ENCODE assay signal across 8 cellular contexts in the genomic region with DNA sequence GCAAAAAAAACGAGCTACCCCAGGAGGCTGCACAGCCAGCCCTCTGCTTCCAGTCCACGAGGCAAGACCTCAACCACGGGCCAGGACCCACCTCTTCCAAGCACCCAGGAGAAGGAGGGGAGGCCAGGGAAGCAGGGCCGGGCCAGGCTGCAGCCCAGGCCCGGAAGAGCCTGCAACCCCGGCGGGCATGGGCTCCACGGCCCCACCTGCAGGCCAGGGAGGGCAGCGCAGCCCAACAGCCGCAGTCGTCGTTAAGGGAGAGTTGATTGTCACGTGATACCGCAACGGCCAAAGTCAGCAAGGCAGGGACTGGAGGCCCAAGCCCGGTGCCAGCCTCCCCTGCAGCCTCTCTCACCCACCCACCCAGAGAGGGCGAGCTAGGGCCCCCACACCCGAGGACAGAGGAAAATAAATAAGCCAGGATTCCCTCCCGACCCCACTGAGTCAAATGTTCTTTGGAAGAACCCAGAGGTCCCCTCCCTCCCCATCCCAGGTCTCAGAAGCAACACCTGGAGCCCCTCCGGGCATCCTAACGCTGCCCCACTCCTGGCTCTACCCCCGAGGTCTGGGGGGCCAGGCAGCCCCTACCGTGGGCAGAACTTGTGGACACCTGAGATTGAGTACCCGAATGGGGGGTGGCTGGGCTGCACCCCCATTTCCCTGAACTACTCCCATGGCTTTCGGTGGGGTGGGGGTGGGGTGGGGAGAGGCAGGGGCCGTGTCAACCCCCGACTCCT. TPM values are rescaled to one million over a fixed set of nuclear protein-coding genes. Genes with fewer than 3 reads are reported as not detected.
A peak's percentile ranks its signal among the peaks of the same experiment; 100 is the strongest.
DNase-seq lines count a peak whose midpoint lies in the region; ATAC-seq, FAIRE-seq and TF ChIP-seq lines count a peak whose summit lies in the region.

No MANE protein-coding gene starts in this region.

- H3K9ac ChIP-seq in H1 (replicated peaks in 1 of 4; ENCODE audit: extremely low read depth in 1 of 4, low read depth in 3 of 4, low read length in 3 of 4) = no peak overlapping the region
- peak overlapping the region; percentile 43 for H3K9ac ChIP-seq in mucosa of stomach (ENCODE audit: low read length)

- no peak overlapping the region for H3K4ac ChIP-seq in H1 (replicated peaks; ENCODE audit: insufficient read length, low read depth, low read length)

- TF ChIP-seq EP300 in H1 (IDR thresholded peaks at IDR 0.05; ENCODE audit: borderline replicate concordance in 1 of 2, low read depth in 2 of 2, low read length in 2 of 2) = peak; percentile 21 to 68; a peak in 2 of 3 replicates

- H3K9me2 ChIP-seq in GM23338 (ENCODE audit: insufficient read depth) = no peaks in the 10 kb centered on the region

- H3K36me3 ChIP-seq in GM23338 (ENCODE audit: insufficient read depth) (no peaks in the 10 kb centered on the region), H1 (ENCODE audit: control insufficient read depth in 2 of 4, insufficient read depth in 4 of 4, low read length in 3 of 4) (no peaks in the 10 kb centered on the region), mucosa of stomach (ENCODE audit: control insufficient read depth, insufficient read depth, low read length) (no peaks in the 10 kb centered on the region)

- POLR2A ChIA-PET in H1 (lab: Charles Lee; ENCODE audit: partially characterized antibody) = interaction anchor here (0.9 to 2.2 kb wide), 2 partner anchors 10 to 13 kb away, joined by 4 to 7 read pairs; no protein-coding TSS in a partner anchor

- peak in 1 of 2 experiments; percentile 46; a peak in 2 of 4 replicates for TF ChIP-seq RAD21 in H1 (IDR thresholded peaks at IDR 0.05 in 1 of 2, conservative IDR thresholded peaks at IDR 0.05 in 1 of 2; ENCODE audit: low read depth in 2 of 2, low read length in 2 of 2)

- H2AFZ ChIP-seq in GM23338 (no peak overlapping the region), H1 (ENCODE audit: low read length) (no peak overlapping the region)

- H3K4me3 Mint-ChIP-seq in GM23338 = peak overlapping the region; percentile 49; the same call in 1 of the 3 replicates
- H3K4me3 Mint-ChIP-seq in stimulated activated naive B cell treated with anti-CD40 and anti-IgM and Interleukin-4, amounts not matched to agents 10 μg/mL and 1 μg/mL and 100 μg/mL, for 72 hours = peak overlapping the region; percentile 39 to 67

- H3K23ac ChIP-seq in H1 (ENCODE audit: insufficient read length) = no peak overlapping the region

- TF ChIP-seq POLR2A in H1 (IDR thresholded peaks at IDR 0.05; ENCODE audit: control extremely low read depth in 1 of 2, low read depth in 2 of 2, low read length in 2 of 2) = no peak

- no peak overlapping the region; the same call in 1 of the 2 replicates for H3K18ac ChIP-seq in H1 (ENCODE audit: extremely low read depth, low read length)

- no peak overlapping the region for H3K56ac ChIP-seq in H1 (replicated peaks; ENCODE audit: insufficient read length, low read depth, low read length)

- H3K27me3 ChIP-seq in GM23338 (ENCODE audit: insufficient read depth) = no peaks in the 10 kb centered on the region
- H3K27me3 ChIP-seq in H1 (replicated peaks in 1 of 4; ENCODE audit: control insufficient read depth in 3 of 4, extremely low read depth in 1 of 4, insufficient read depth in 3 of 4, low read length in 3 of 4) = no peaks in the 10 kb centered on the region
- H3K27me3 ChIP-seq in mucosa of stomach (ENCODE audit: control insufficient read depth, insufficient read depth, low read length) = peaks cover 2% of the 10 kb centered on the region

- H2BK120ac ChIP-seq in H1 (replicated peaks; ENCODE audit: low read depth, low read length) = no peak overlapping the region

- DNase-seq in AG20443 (ENCODE audit: low spot score) = peak; percentile 91
- peak; percentile 87 for DNase-seq in GM23338 (ENCODE audit: low spot score)
- DNase-seq in NOMO-1 treated with dmso at 0.1 percent for 144 hours (lab: John Stamatoyannopoulos, UW; ENCODE audit: unreplicated experiment) = peak; percentile 84
- peak; percentile 68 to 69 (median 68) for DNase-seq in activated CD8-positive, alpha-beta memory T cell treated with anti-CD3 and anti-CD28 coated beads for 48 hours (ENCODE audit: low read depth in 2 of 3, low spot score in 2 of 3)
- DNase-seq in H1 (ENCODE audit: low read depth in 1 of 2, low spot score in 2 of 2) = peak in 1 of 2 experiments; percentile 98
- peak; percentile 75 for DNase-seq in stimulated activated naive B cell treated with anti-CD40 and anti-IgM and Interleukin-4, amounts not matched to agents 10 μg/mL and 1 μg/mL and 100 μg/mL, for 72 hours

- H3F3A ChIP-seq in GM23338 (replicated peaks; ENCODE audit: low read depth) = peaks cover 25% of the 10 kb centered on the region

- H4K20me1 ChIP-seq in GM23338 (replicated peaks; ENCODE audit: insufficient read depth) (peaks cover 7% of the 10 kb centered on the region; the same call in 1 of the 2 replicates), H1 (replicated peaks in 1 of 2; ENCODE audit: control insufficient read depth in 1 of 2, insufficient read depth in 2 of 2, low read length in 2 of 2) (peaks cover 19 to 20% of the 10 kb centered on the region in 2 experiments)

- CTCF ChIA-PET in H1 (lab: Charles Lee; ENCODE audit: partially characterized antibody) = interaction anchor here (0.6 to 2.1 kb wide), 12 partner anchors 12 to 1430 kb away, joined by 3 to 5 read pairs (median 3); no protein-coding TSS in a partner anchor

- no peak overlapping the region for H3K4me3 ChIP-seq in GM23338
- no peak overlapping the region for H3K4me3 ChIP-seq in H1 (ENCODE audit: extremely low read depth in 1 of 4, insufficient read depth in 2 of 4, low read depth in 3 of 4, low read length in 4 of 4)
- H3K4me3 ChIP-seq in mucosa of stomach (ENCODE audit: low read length) = no peak overlapping the region

- peak overlapping the region; percentile 94 for H3K27ac Mint-ChIP-seq in GM23338
- peak overlapping the region; percentile 73 for H3K27ac Mint-ChIP-seq in stimulated activated naive B cell treated with anti-CD40 and anti-IgM and Interleukin-4, amounts not matched to agents 10 μg/mL and 1 μg/mL and 100 μg/mL, for 72 hours

- no peak overlapping the region for H3K27ac ChIP-seq in GM23338 (ENCODE audit: low read depth)
- H3K27ac ChIP-seq in H1 (ENCODE audit: low read depth, low read length) = no peak overlapping the region; the same call in 1 of the 2 replicates

- H3K4me1 ChIP-seq in GM23338 (ENCODE audit: insufficient read depth) = peaks cover 33% of the 10 kb centered on the region
- H3K4me1 ChIP-seq in H1 (replicated peaks in 1 of 4; ENCODE audit: control insufficient read depth in 3 of 4, insufficient read depth in 4 of 4, low read length in 3 of 4) = peaks cover 0 to 46% (median 37%) of the 10 kb centered on the region in 4 experiments; a peak in 6 of 7 replicates
- H3K4me1 ChIP-seq in mucosa of stomach (ENCODE audit: control insufficient read depth, insufficient read depth, low read length) = peaks cover 66% of the 10 kb centered on the region

- peak; percentile 79 to 88 for TF ChIP-seq CTCF in GM23338 (conservative IDR thresholded peaks at IDR 0.05; ENCODE audit: low read depth in 2 of 2)
- peak; percentile 91 to 96 (median 94) for TF ChIP-seq CTCF in H1 (IDR thresholded peaks at IDR 0.05; ENCODE audit: control extremely low read depth in 1 of 3, insufficient read depth in 1 of 3, low read depth in 1 of 3, low read length in 3 of 3)

- H3K4me2 ChIP-seq in GM23338 = peak overlapping the region; percentile 65; the same call in 1 of the 2 replicates
- H3K4me2 ChIP-seq in H1 (ENCODE audit: insufficient read depth in 1 of 2, low read depth in 2 of 2, low read length in 2 of 2) = no peak overlapping the region

- ATAC-seq in GM23338 (peak; percentile 8), GM18502 (IDR thresholded peaks at IDR 0.05; ENCODE audit: poor library complexity, unreplicated experiment) (no peak)
- peak; percentile 5 to 14 for ATAC-seq in stimulated activated naive B cell treated with anti-CD40 and anti-IgM and Interleukin-4, amounts not matched to agents 10 μg/mL and 1 μg/mL and 100 μg/mL, for 72 hours (replicated peaks)

- 40% methylated on average over 24 of the region's 27 CpGs; no CpG with 5 or more reads in 1 of the 2 experiments for WGBS in H1 (ENCODE audit: extremely low coverage in 1 of 2, insufficient coverage in 1 of 2, insufficient read length in 1 of 2, insufficient replicate concordance in 2 of 2, low coverage in 1 of 2, low lambda C conversion rate in 2 of 2, missing lambda C conversion rate in 1 of 2), 2 experiments

- no peak overlapping the region for H3K14ac ChIP-seq in H1 (ENCODE audit: insufficient read length)

- peaks cover 29% of the 10 kb centered on the region for H3K27me3 Mint-ChIP-seq in GM23338 (ENCODE audit: insufficient read depth, low read depth, poor library complexity)
- H3K27me3 Mint-ChIP-seq in stimulated activated naive B cell treated with anti-CD40 and anti-IgM and Interleukin-4, amounts not matched to agents 10 μg/mL and 1 μg/mL and 100 μg/mL, for 72 hours = no peaks in the 10 kb centered on the region

- H2BK20ac ChIP-seq in H1 (ENCODE audit: low read length) = no peak overlapping the region

- H4K8ac ChIP-seq in H1 (ENCODE audit: extremely low read depth, insufficient read depth, low read length) = peak overlapping the region; percentile 94; the same call in 1 of the 2 replicates

- H3K79me1 ChIP-seq in H1 (ENCODE audit: low read depth, low read length) = peaks cover 14% of the 10 kb centered on the region

- H2AK5ac ChIP-seq in H1 (ENCODE audit: low read depth, low read length) = no peak overlapping the region

- H2BK12ac ChIP-seq in H1 (ENCODE audit: low read depth, low read length) = no peak overlapping the region

- H4K5ac ChIP-seq in H1 (ENCODE audit: insufficient read length, low read depth, low read length) = peak overlapping the region; percentile 49

- H2BK5ac ChIP-seq in H1 (ENCODE audit: low read depth, low read length) = no peak overlapping the region

- H3K9me3 ChIP-seq in H1 (ENCODE audit: insufficient read depth in 2 of 2, low read depth in 1 of 2, low read length in 1 of 2) = no peaks in the 10 kb centered on the region
- H3K9me3 ChIP-seq in mucosa of stomach (ENCODE audit: control insufficient read depth, low read length) = no peaks in the 10 kb centered on the region

- peak; percentile 68 for FAIRE-seq in H1 (lab: Jason Lieb, UNC)

- H3K4me1 Mint-ChIP-seq in GM23338 = peaks cover 46% of the 10 kb centered on the region
- H3K4me1 Mint-ChIP-seq in stimulated activated naive B cell treated with anti-CD40 and anti-IgM and Interleukin-4, amounts not matched to agents 10 μg/mL and 1 μg/mL and 100 μg/mL, for 72 hours = peaks cover 36 to 87% of the 10 kb centered on the region in 2 donors

- H3K9me3 Mint-ChIP-seq in GM23338 = 0 out of 3 replicates have a peak, but pooled peaks cover 2% of the 10 kb centered on the region
- no peaks in the 10 kb centered on the region for H3K9me3 Mint-ChIP-seq in stimulated activated naive B cell treated with anti-CD40 and anti-IgM and Interleukin-4, amounts not matched to agents 10 μg/mL and 1 μg/mL and 100 μg/mL, for 72 hours

- H3K36me3 Mint-ChIP-seq in GM23338 (ENCODE audit: low read depth) = peaks cover 5% of the 10 kb centered on the region; the same call in 2 of the 3 replicates
- H3K36me3 Mint-ChIP-seq in stimulated activated naive B cell treated with anti-CD40 and anti-IgM and Interleukin-4, amounts not matched to agents 10 μg/mL and 1 μg/mL and 100 μg/mL, for 72 hours = peaks cover 13 to 20% of the 10 kb centered on the region in 2 donors

- H3K79me2 ChIP-seq in GM23338 (replicated peaks; ENCODE audit: insufficient read depth) (peaks cover 15% of the 10 kb centered on the region), H1 (ENCODE audit: control insufficient read depth in 1 of 2, insufficient read depth in 2 of 2, low read length in 2 of 2) (peaks cover 0 to 33% of the 10 kb centered on the region in 2 experiments; a peak in 2 of 4 replicates)

- peaks cover 6% of the 10 kb centered on the region; the same call in 1 of the 2 replicates for H3K23me2 ChIP-seq in H1 (ENCODE audit: low read depth, low read length)

- H4K91ac ChIP-seq in H1 (replicated peaks; ENCODE audit: insufficient read length, low read length) = no peak overlapping the region

- H2BK15ac ChIP-seq in H1 (ENCODE audit: low read length) = no peak overlapping the region

RNA-seq across cellular contexts. Expression of a gene that starts 5.2 kb away (rescaled TPM):
- total RNA-seq in GM23338 (2014; rRNA removed; shearing (Covaris generic)) = 28.4 and 90.1 TPM in 2 replicates
- polyA plus RNA-seq in GM23338 (2016; fragmentation: Nextera tagmentation; extraction: Ambion mirVana) = 20.2 and 23.5 TPM in 2 replicates
- 42.4 and 44.3 TPM in 2 replicates for total RNA-seq in H1 (2021; fragmentation: NEBNext Ultra II Directional; extraction: Animal tissue kit (Norgen Biotek cat#: 25700))
- polyA plus RNA-seq in H1 (2011; rRNA removed) = 44.3 and 69.6 TPM in 2 replicates
- 21.3 TPM for polyA plus RNA-seq in H1 (2011; cell fraction: cytosol; rRNA removed)
- polyA plus RNA-seq in H1 (2011; cell fraction: nucleus; rRNA removed) = 69.2 TPM
- 35.1 to 44.9 TPM (median 43.7 TPM) in 4 replicates for polyA plus RNA-seq in H1 (2012, experiment 1 of 2)
- 33.4 TPM for polyA plus RNA-seq in H1 (2012, experiment 2 of 2)
- polyA plus RNA-seq in H1 (2013, experiment 1 of 2) = 22.8 TPM
- polyA plus RNA-seq in H1 (2013, experiment 2 of 2) = 21.3 TPM
- 18.8 and 19.5 TPM in 2 replicates for polyA minus RNA-seq in H1 (2011; rRNA and poly(A)+ RNA removed)
- polyA minus RNA-seq in H1 (2011; cell fraction: cytosol; rRNA and poly(A)+ RNA removed) = 24.8 TPM
- polyA minus RNA-seq in H1 (2011; cell fraction: nucleus; rRNA and poly(A)+ RNA removed) = 20.1 TPM

RNA-seq across cellular contexts. Expression of a gene that starts 9.9 kb away (rescaled TPM):
- total RNA-seq in GM23338 (2014; rRNA removed; shearing (Covaris generic)) = 20.2 and 22.0 TPM in 2 replicates
- 8.9 and 12.3 TPM in 2 replicates for polyA plus RNA-seq in GM23338 (2016; fragmentation: Nextera tagmentation; extraction: Ambion mirVana)
- 45.9 and 53.2 TPM in 2 replicates for total RNA-seq in H1 (2021; fragmentation: NEBNext Ultra II Directional; extraction: Animal tissue kit (Norgen Biotek cat#: 25700))
- 14.3 and 44.7 TPM in 2 replicates for polyA plus RNA-seq in H1 (2011; rRNA removed)
- polyA plus RNA-seq in H1 (2011; cell fraction: cytosol; rRNA removed) = 15.0 TPM
- 29.0 TPM for polyA plus RNA-seq in H1 (2011; cell fraction: nucleus; rRNA removed)
- polyA plus RNA-seq in H1 (2012, experiment 1 of 2) = 15.6 to 26.7 TPM (median 23.8 TPM) in 4 replicates
- polyA plus RNA-seq in H1 (2012, experiment 2 of 2) = 21.5 TPM
- polyA plus RNA-seq in H1 (2013, experiment 1 of 2) = 27.2 TPM
- polyA plus RNA-seq in H1 (2013, experiment 2 of 2) = 28.5 TPM
- 1.1 and 2.2 TPM in 2 replicates for polyA minus RNA-seq in H1 (2011; rRNA and poly(A)+ RNA removed)
- polyA minus RNA-seq in H1 (2011; cell fraction: cytosol; rRNA and poly(A)+ RNA removed) = 32.1 TPM
- polyA minus RNA-seq in H1 (2011; cell fraction: nucleus; rRNA and poly(A)+ RNA removed) = 10.4 TPM

RNA-seq across cellular contexts. Expression of a gene that starts 31.8 kb away (rescaled TPM):
- 68.8 and 99.9 TPM in 2 replicates for total RNA-seq in GM23338 (2014; rRNA removed; shearing (Covaris generic))
- 34.2 and 37.1 TPM in 2 replicates for polyA plus RNA-seq in GM23338 (2016; fragmentation: Nextera tagmentation; extraction: Ambion mirVana)
- total RNA-seq in H1 (2021; fragmentation: NEBNext Ultra II Directional; extraction: Animal tissue kit (Norgen Biotek cat#: 25700)) = 41.2 and 45.3 TPM in 2 replicates
- polyA plus RNA-seq in H1 (2011; rRNA removed) = 87.4 and 98.0 TPM in 2 replicates
- 60.4 TPM for polyA plus RNA-seq in H1 (2011; cell fraction: cytosol; rRNA removed)
- polyA plus RNA-seq in H1 (2011; cell fraction: nucleus; rRNA removed) = 86.1 TPM
- 15.8 to 35.0 TPM (median 33.1 TPM) in 4 replicates for polyA plus RNA-seq in H1 (2012, experiment 1 of 2)
- 33.7 TPM for polyA plus RNA-seq in H1 (2012, experiment 2 of 2)
- polyA plus RNA-seq in H1 (2013, experiment 1 of 2) = 35.1 TPM
- polyA plus RNA-seq in H1 (2013, experiment 2 of 2) = 34.7 TPM
- 8.1 and 11.4 TPM in 2 replicates for polyA minus RNA-seq in H1 (2011; rRNA and poly(A)+ RNA removed)
- 24.5 TPM for polyA minus RNA-seq in H1 (2011; cell fraction: cytosol; rRNA and poly(A)+ RNA removed)
- polyA minus RNA-seq in H1 (2011; cell fraction: nucleus; rRNA and poly(A)+ RNA removed) = 18.1 TPM

RNA-seq across cellular contexts. Expression of a gene that starts 41.4 kb away (rescaled TPM):
- 2.8 and 6.0 TPM in 2 replicates for total RNA-seq in GM23338 (2014; rRNA removed; shearing (Covaris generic))
- polyA plus RNA-seq in GM23338 (2016; fragmentation: Nextera tagmentation; extraction: Ambion mirVana) = 1.7 and 2.1 TPM in 2 replicates
- 2.9 and 4.1 TPM in 2 replicates for total RNA-seq in H1 (2021; fragmentation: NEBNext Ultra II Directional; extraction: Animal tissue kit (Norgen Biotek cat#: 25700))
- polyA plus RNA-seq in H1 (2011; rRNA removed) = 9.3 and 10.0 TPM in 2 replicates
- 9.1 TPM for polyA plus RNA-seq in H1 (2011; cell fraction: cytosol; rRNA removed)
- polyA plus RNA-seq in H1 (2011; cell fraction: nucleus; rRNA removed) = 19.8 TPM
- polyA plus RNA-seq in H1 (2012, experiment 1 of 2) = 4.2 to 8.7 TPM (median 7.7 TPM) in 4 replicates
- polyA plus RNA-seq in H1 (2012, experiment 2 of 2) = 4.7 TPM
- polyA plus RNA-seq in H1 (2013, experiment 1 of 2) = 5.4 TPM
- 4.9 TPM for polyA plus RNA-seq in H1 (2013, experiment 2 of 2)
- 4.7 and 7.9 TPM in 2 replicates for polyA minus RNA-seq in H1 (2011; rRNA and poly(A)+ RNA removed)
- polyA minus RNA-seq in H1 (2011; cell fraction: cytosol; rRNA and poly(A)+ RNA removed) = 5.4 TPM
- 5.2 TPM for polyA minus RNA-seq in H1 (2011; cell fraction: nucleus; rRNA and poly(A)+ RNA removed)

RNA-seq across cellular contexts. Expression of a gene that starts 51.7 kb away (rescaled TPM):
- 10.6 and 12.4 TPM in 2 replicates for total RNA-seq in GM23338 (2014; rRNA removed; shearing (Covaris generic))
- polyA plus RNA-seq in GM23338 (2016; fragmentation: Nextera tagmentation; extraction: Ambion mirVana) (7.8 and 7.9 TPM in 2 replicates), H1 (2011; rRNA removed) (5.4 and 9.8 TPM in 2 replicates)
- 10.2 and 10.8 TPM in 2 replicates for total RNA-seq in H1 (2021; fragmentation: NEBNext Ultra II Directional; extraction: Animal tissue kit (Norgen Biotek cat#: 25700))
- polyA plus RNA-seq in H1 (2011; cell fraction: cytosol; rRNA removed) = 3.8 TPM
- 8.3 TPM for polyA plus RNA-seq in H1 (2011; cell fraction: nucleus; rRNA removed)
- 2.4 to 6.3 TPM (median 5.5 TPM) in 4 replicates for polyA plus RNA-seq in H1 (2012, experiment 1 of 2)
- polyA plus RNA-seq in H1 (2012, experiment 2 of 2) = 4.1 TPM
- 7.0 TPM for polyA plus RNA-seq in H1 (2013, experiment 1 of 2)
- 6.6 TPM for polyA plus RNA-seq in H1 (2013, experiment 2 of 2)
- polyA minus RNA-seq in H1 (2011; rRNA and poly(A)+ RNA removed) = 1.0 TPM in 1 of 2 replicates, not detected in the other
- polyA minus RNA-seq in H1 (2011; cell fraction: cytosol; rRNA and poly(A)+ RNA removed) = 7.4 TPM
- polyA minus RNA-seq in H1 (2011; cell fraction: nucleus; rRNA and poly(A)+ RNA removed) = 7.8 TPM
